ENCODE assay signal across 2 cellular contexts in genomic region chr22:30604723-30605122, GRCh38.
TF ChIP-seq lines count a peak whose summit lies in the region.

No MANE protein-coding gene starts in this region.

TF ChIP-seq in HCT116, 20 proteins besides CTCF, POLR2A, EP300 and RAD21:
- TF ChIP-seq SP1 (IDR thresholded peaks at IDR 0.05; ENCODE audit: low read depth) (no peak), ATF3 (IDR thresholded peaks at IDR 0.05) (no peak), SRF (IDR thresholded peaks at IDR 0.05; ENCODE audit: low read depth) (no peak), CEBPB (IDR thresholded peaks at IDR 0.05; ENCODE audit: low read depth) (no peak), SIN3A (IDR thresholded peaks at IDR 0.05; ENCODE audit: low read depth) (no peak), ELF1 (IDR thresholded peaks at IDR 0.05; ENCODE audit: borderline replicate concordance, low read depth) (no peak), ZBTB33 (IDR thresholded peaks at IDR 0.05; ENCODE audit: extremely low read depth, insufficient replicate concordance, low read length) (no peak), FOSL1 (IDR thresholded peaks at IDR 0.05; ENCODE audit: low read depth) (no peak), CBX3 (IDR thresholded peaks at IDR 0.05; ENCODE audit: low read depth) (no peak), EZH2 (IDR thresholded peaks at IDR 0.05) (no peak), POLR2AphosphoS5 (IDR thresholded peaks at IDR 0.05; ENCODE audit: low read depth, low read length) (no peak), YY1 (IDR thresholded peaks at IDR 0.05; ENCODE audit: extremely low read depth, insufficient replicate concordance, low read depth, low read length) (no peak), MAX (IDR thresholded peaks at IDR 0.05) (no peak), TCF7L2 (IDR thresholded peaks at IDR 0.05; ENCODE audit: borderline replicate concordance, extremely low read depth, insufficient read depth, insufficient read length) (no peak), EZH2phosphoT487 (IDR thresholded peaks at IDR 0.05; ENCODE audit: borderline replicate concordance) (no peak), JUND (IDR thresholded peaks at IDR 0.05) (no peak)
- TF ChIP-seq, protein P1, sequence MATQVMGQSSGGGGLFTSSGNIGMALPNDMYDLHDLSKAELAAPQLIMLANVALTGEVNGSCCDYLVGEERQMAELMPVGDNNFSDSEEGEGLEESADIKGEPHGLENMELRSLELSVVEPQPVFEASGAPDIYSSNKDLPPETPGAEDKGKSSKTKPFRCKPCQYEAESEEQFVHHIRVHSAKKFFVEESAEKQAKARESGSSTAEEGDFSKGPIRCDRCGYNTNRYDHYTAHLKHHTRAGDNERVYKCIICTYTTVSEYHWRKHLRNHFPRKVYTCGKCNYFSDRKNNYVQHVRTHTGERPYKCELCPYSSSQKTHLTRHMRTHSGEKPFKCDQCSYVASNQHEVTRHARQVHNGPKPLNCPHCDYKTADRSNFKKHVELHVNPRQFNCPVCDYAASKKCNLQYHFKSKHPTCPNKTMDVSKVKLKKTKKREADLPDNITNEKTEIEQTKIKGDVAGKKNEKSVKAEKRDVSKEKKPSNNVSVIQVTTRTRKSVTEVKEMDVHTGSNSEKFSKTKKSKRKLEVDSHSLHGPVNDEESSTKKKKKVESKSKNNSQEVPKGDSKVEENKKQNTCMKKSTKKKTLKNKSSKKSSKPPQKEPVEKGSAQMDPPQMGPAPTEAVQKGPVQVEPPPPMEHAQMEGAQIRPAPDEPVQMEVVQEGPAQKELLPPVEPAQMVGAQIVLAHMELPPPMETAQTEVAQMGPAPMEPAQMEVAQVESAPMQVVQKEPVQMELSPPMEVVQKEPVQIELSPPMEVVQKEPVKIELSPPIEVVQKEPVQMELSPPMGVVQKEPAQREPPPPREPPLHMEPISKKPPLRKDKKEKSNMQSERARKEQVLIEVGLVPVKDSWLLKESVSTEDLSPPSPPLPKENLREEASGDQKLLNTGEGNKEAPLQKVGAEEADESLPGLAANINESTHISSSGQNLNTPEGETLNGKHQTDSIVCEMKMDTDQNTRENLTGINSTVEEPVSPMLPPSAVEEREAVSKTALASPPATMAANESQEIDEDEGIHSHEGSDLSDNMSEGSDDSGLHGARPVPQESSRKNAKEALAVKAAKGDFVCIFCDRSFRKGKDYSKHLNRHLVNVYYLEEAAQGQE (IDR thresholded peaks at IDR 0.05; ENCODE audit: low read depth): no peak
TF ChIP-seq in HCT116: peak in this region for 0.

TF ChIP-seq in K562, 482 proteins besides CTCF, POLR2A, EP300 and RAD21:
- TF ChIP-seq GMEB1 (CRISPR knock-in tag; IDR thresholded peaks at IDR 0.05): no peak
- no peak for TF ChIP-seq ZNF12 (CRISPR knock-in tag; IDR thresholded peaks at IDR 0.05)
- TF ChIP-seq ZNF583 (CRISPR knock-in tag; IDR thresholded peaks at IDR 0.05): no peak
- TF ChIP-seq ATF3 (IDR thresholded peaks at IDR 0.05): peak; percentile 29; the same call in 1 of the 2 replicates
- TF ChIP-seq ATF3 (CRISPR knock-in tag; conservative IDR thresholded peaks at IDR 0.05): no peak
- no peak for TF ChIP-seq TBP (optimal IDR thresholded peaks at IDR 0.05; ENCODE audit: low read depth, low read length)
- TF ChIP-seq ZNF146 (CRISPR knock-in tag; IDR thresholded peaks at IDR 0.05; ENCODE audit: unreplicated experiment): no peak
- no peak for TF ChIP-seq SRSF7 (optimal IDR thresholded peaks at IDR 0.05; ENCODE audit: low read depth, low read length)
- TF ChIP-seq, protein P2, sequence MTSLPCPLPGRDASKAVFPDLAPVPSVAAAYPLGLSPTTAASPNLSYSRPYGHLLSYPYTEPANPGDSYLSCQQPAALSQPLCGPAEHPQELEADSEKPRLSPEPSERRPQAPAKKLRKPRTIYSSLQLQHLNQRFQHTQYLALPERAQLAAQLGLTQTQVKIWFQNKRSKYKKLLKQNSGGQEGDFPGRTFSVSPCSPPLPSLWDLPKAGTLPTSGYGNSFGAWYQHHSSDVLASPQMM (CRISPR knock-in tag; IDR thresholded peaks at IDR 0.05): no peak
